In the genomic region with DNA sequence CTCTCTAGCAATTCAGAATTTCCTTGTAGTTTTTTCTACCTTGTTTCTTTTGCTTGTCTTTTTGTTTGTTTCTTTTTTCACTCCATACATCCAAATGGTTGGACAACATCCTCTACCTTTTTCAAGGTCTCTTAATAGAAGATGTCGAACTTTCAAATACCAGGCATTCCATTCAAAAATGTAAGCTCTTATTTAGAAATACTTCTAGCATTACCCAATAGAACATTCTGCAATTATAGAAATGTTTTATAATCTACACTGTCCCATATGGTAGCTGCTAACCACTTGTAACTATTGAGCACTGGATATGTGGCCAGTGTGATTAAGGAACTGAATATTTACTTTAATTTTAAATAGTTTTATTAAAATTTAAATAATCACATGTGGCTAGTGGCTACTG, we compare ENCODE assay signal across 27 cellular contexts.
"Had no signal": no experiment of that assay in that cellular context is flagged by ENCODE, and none has a peak within 500 bp of the region (broad histone marks: within the 10 kb centered on the region; RNA-seq: fewer than 3 reads in every experiment).

No MANE protein-coding gene starts in this region.

- H3K4me1 Mint-ChIP-seq: activated CD4-positive, alpha-beta T cell treated with anti-CD3 and anti-CD28 coated beads, Interleukin-2, amount 10 ng/mL, durations not matched to agents 24 days and 14 days; activated naive CD8-positive, alpha-beta T cell treated with anti-CD3 and anti-CD28 coated beads, Interleukin-2, amount 50 U/mL, for 24 hours; T-helper 17 cell had no signal

- ATAC-seq: activated naive CD4-positive, alpha-beta T cell treated with anti-CD3 and anti-CD28 coated beads, Interleukin-2, amount 50 U/mL, for 72 hours; activated naive CD8-positive, alpha-beta T cell treated with anti-CD3 and anti-CD28 coated beads, Interleukin-2, amount 50 U/mL, for 24 hours; activated T-cell treated with anti-CD3 and anti-CD28 coated beads, Interleukin-2, amount 50 U/mL, for 4 hours; Panc1; T-helper 17 cell had no signal

- H3K36me3 Mint-ChIP-seq: activated naive CD4-positive, alpha-beta T cell treated with anti-CD3 and anti-CD28 coated beads, Interleukin-2, amount 50 U/mL, for 72 hours; WTC11 had no signal

- DNase-seq: activated CD4-positive, alpha-beta T cell treated with anti-CD3 and anti-CD28 coated beads, Interleukin-2, amount 10 ng/mL, durations not matched to agents 24 days and 14 days; activated CD4-positive, alpha-beta T cell treated with anti-CD3 and anti-CD28 coated beads, Interleukin-2, amount 50 U/mL, for 48 hours; activated CD4-positive, CD25-positive, alpha-beta regulatory T cell treated with anti-CD3 and anti-CD28 coated beads, Interleukin-2, amount 50 U/mL, for 72 hours; activated CD8-positive, alpha-beta memory T cell treated with anti-CD3 and anti-CD28 coated beads for 24 hours; activated effector memory CD4-positive, alpha-beta T cell treated with anti-CD3 and anti-CD28 coated beads, Interleukin-2, amount 50 U/mL, for 16 hours; activated naive CD4-positive, alpha-beta T cell treated with Interleukin-2 at 50 U/mL for 16 hours; activated naive CD8-positive, alpha-beta T cell treated with anti-CD3 and anti-CD28 coated beads, Interleukin-2, amount 50 U/mL, for 24 hours; activated T-cell treated with anti-CD3 and anti-CD28 coated beads, Interleukin-2, amount 50 U/mL, for 4 hours; amygdala; central memory CD4-positive, alpha-beta T cell; Karpas-422; MM.1S; NCI-H1105; NCI-H1436; NCI-H1694 treated with DMSO at 0.1 percent for 48 hours; NCI-H2081; NCI-H510A treated with DMSO at 0.1 percent for 48 hours; NK-92 treated with Interleukin-12 subunit alpha and Interleukin-12 subunit beta, amount 100 ng/mL, for 24 hours; OCI-M1; Right ventricle myocardium superior; SJCRH30; T-helper 17 cell; T-helper 9 cell had no signal

- H3K9me3 Mint-ChIP-seq: activated T-cell treated with anti-CD3 and anti-CD28 coated beads, Interleukin-2, amount 50 U/mL, for 4 hours had no signal

- H3K4me3 Mint-ChIP-seq: activated CD4-positive, alpha-beta T cell treated with anti-CD3 and anti-CD28 coated beads, Interleukin-2, amount 10 ng/mL, durations not matched to agents 24 days and 14 days; activated naive CD8-positive, alpha-beta T cell treated with anti-CD3 and anti-CD28 coated beads, Interleukin-2, amount 50 U/mL, for 24 hours; activated T-cell treated with anti-CD3 and anti-CD28 coated beads, Interleukin-2, amount 50 U/mL, for 4 hours; T-helper 17 cell; WTC11 had no signal

- H3K4me3 ChIP-seq: SJCRH30 had no signal

- H3K27ac Mint-ChIP-seq: activated CD4-positive, alpha-beta T cell treated with anti-CD3 and anti-CD28 coated beads, Interleukin-2, amount 10 ng/mL, durations not matched to agents 24 days and 14 days; activated naive CD4-positive, alpha-beta T cell treated with anti-CD3 and anti-CD28 coated beads, Interleukin-2, amount 50 U/mL, for 72 hours; activated naive CD8-positive, alpha-beta T cell treated with anti-CD3 and anti-CD28 coated beads, Interleukin-2, amount 50 U/mL, for 24 hours; T-helper 17 cell; WTC11 had no signal

- FAIRE-seq: bronchial epithelial cell had no signal
